In genomic region chr5:174287761-174288160, GRCh38 we compare ENCODE assay signal across 24 cellular contexts.
DNase-seq lines count a peak whose midpoint lies in the region; ATAC-seq, FAIRE-seq and TF ChIP-seq lines count a peak whose summit lies in the region.
"Had no signal": no experiment of that assay in that cellular context is flagged by ENCODE, and none has a peak within 500 bp of the region (broad histone marks: within the 10 kb centered on the region; RNA-seq: fewer than 3 reads in every experiment).

No MANE protein-coding gene starts in this region.

- no peak overlapping the region for H3K4me3 ChIP-seq in GM12878
- no peak overlapping the region for H3K4me3 ChIP-seq in esophagus muscularis mucosa
- H3K4me3 ChIP-seq: BLaER1 treated with 17β-estradiol and CSF1 and Interleukin-3, amounts not matched to agents 10 nM and 100 nM had no signal

- no peak for FAIRE-seq in GM12878 (lab: Jason Lieb, UNC)
- FAIRE-seq: A204.1, GM12891 had no signal

- SMC1A ChIA-PET in GM12878 (lab: Charles Lee; ENCODE audit: uncharacterized antibody, unreplicated experiment), result interaction anchor here (1.0 to 1.6 kb wide), 4 partner anchors 9 to 19 kb away, joined by 3 to 8 read pairs (median 4); no protein-coding TSS in a partner anchor

- TF ChIP-seq CTCF in GM12878 (IDR thresholded peaks at IDR 0.05 in 2 of 3, conservative IDR thresholded peaks at IDR 0.05 in 1 of 3; ENCODE audit: control insufficient read depth in 2 of 3, extremely low read depth in 1 of 3, insufficient read depth in 1 of 3, low read depth in 3 of 3, low read length in 3 of 3) (no peak), esophagus muscularis mucosa (IDR thresholded peaks at IDR 0.05) (no peak)

- POLR2A ChIA-PET in GM12878 (lab: Charles Lee), result interaction anchor here (0.8 kb wide), 1 partner anchor 14 kb away, joined by 3 read pairs; no protein-coding TSS in a partner anchor

- no peak overlapping the region for H2AFZ ChIP-seq in GM12878 (ENCODE audit: control insufficient read depth, low read depth, low read length)

- TF ChIP-seq EP300 in GM12878 (IDR thresholded peaks at IDR 0.05; ENCODE audit: borderline replicate concordance in 1 of 2, control insufficient read depth in 1 of 2, low read depth in 2 of 2, low read length in 2 of 2) (no peak), esophagus muscularis mucosa (IDR thresholded peaks at IDR 0.05) (no peak)

- no peaks in the 10 kb centered on the region for H3K79me2 ChIP-seq in GM12878 (ENCODE audit: control insufficient read depth, insufficient read depth, low read length)

- TF ChIP-seq RAD21 in GM12878 (IDR thresholded peaks at IDR 0.05; ENCODE audit: insufficient read depth, low read depth, low read length), result no peak

- in situ Hi-C loops in GM12878 (cut with MboI), result no loop called here

- H3K9me3 ChIP-seq in GM12878 (replicated peaks; ENCODE audit: control insufficient read depth, insufficient read depth, low read length) (no peaks in the 10 kb centered on the region; the same call in 2 of the 3 replicates), esophagus muscularis mucosa (peaks cover 0 to 6% (median 0%) of the 10 kb centered on the region in 4 donors)

- 38% methylated on average over 4 of the region's 4 CpGs for WGBS in GM12878 (ENCODE audit: insufficient coverage, insufficient replicate concordance, low lambda C conversion rate, missing lambda C conversion rate)
- 89% methylated on average over 4 of the region's 4 CpGs for WGBS in esophagus muscularis mucosa

- peaks cover 5% of the 10 kb centered on the region for H3K9me3 Mint-ChIP-seq in stimulated activated effector memory CD8-positive, alpha-beta T cell treated with anti-CD3 and anti-CD28 coated beads, Interleukin-12 subunit alpha, Interleukin-12 subunit beta, amount 100 ng/mL, for 72 hours
- H3K9me3 Mint-ChIP-seq: CD8-positive, alpha-beta T cell had no signal

- H4K20me1 ChIP-seq in GM12878 (ENCODE audit: control insufficient read depth, insufficient read depth), result no peaks in the 10 kb centered on the region
- H4K20me1 ChIP-seq: BLaER1 treated with 17β-estradiol and CSF1 and Interleukin-3, amounts not matched to agents 10 nM and 100 nM had no signal

- H3K4me2 ChIP-seq in GM12878 (ENCODE audit: control insufficient read depth, insufficient read depth), result no peak overlapping the region
- H3K4me2 ChIP-seq: BLaER1 treated with 17β-estradiol and CSF1 and Interleukin-3, amounts not matched to agents 10 nM and 100 nM had no signal

- intact Hi-C loops in GM12878 (cut with micrococcal nuclease; ENCODE audit: unreplicated experiment), result no loop called here
- intact Hi-C loops in esophagus muscularis mucosa (cut with DNase I), result no loop called here

- no peaks in the 10 kb centered on the region for H3K36me3 Mint-ChIP-seq in stimulated activated effector memory CD8-positive, alpha-beta T cell treated with anti-CD3 and anti-CD28 coated beads, Interleukin-12 subunit alpha, Interleukin-12 subunit beta, amount 100 ng/mL, for 72 hours
- H3K36me3 Mint-ChIP-seq: CD8-positive, alpha-beta T cell had no signal

- CTCF ChIA-PET in GM12878 (lab: Yijun Ruan, JAX), result no interaction called here

- no peak overlapping the region for H3K9ac ChIP-seq in GM12878 (ENCODE audit: control insufficient read depth, insufficient read depth, low read length)
- H3K9ac ChIP-seq: BLaER1 treated with 17β-estradiol and CSF1 and Interleukin-3, amounts not matched to agents 10 nM and 100 nM had no signal

- DNase-seq in RPMI7951 (ENCODE audit: low read depth) (peak; percentile 5), GM12878 (ENCODE audit: low read depth, low spot score) (no peak), esophagus muscularis mucosa (ENCODE audit: extremely low spot score) (peak; percentile 77), islet precursor cell (peak; percentile 21), COR-L47 (lab: John Stamatoyannopoulos, UW) (no peak)
- no peak for DNase-seq in stimulated activated effector memory CD8-positive, alpha-beta T cell treated with anti-CD3 and anti-CD28 coated beads, Interleukin-12 subunit alpha, Interleukin-12 subunit beta, amount 100 ng/mL, for 72 hours (ENCODE audit: low spot score in 2 of 2)
- DNase-seq: 8988T; AML-193; CD4-positive, alpha-beta T cell; CD8-positive, alpha-beta T cell; DMS 273 treated with DMSO at 0.1 percent for 48 hours; DMS153; DMS53; DMS79; DND-41; EL; GDM1 had no signal

- H3K27me3 ChIP-seq in GM12878 (replicated peaks in 1 of 2; ENCODE audit: control insufficient read depth in 2 of 2, insufficient read depth in 2 of 2, low read length in 1 of 2) (no peaks in the 10 kb centered on the region), esophagus muscularis mucosa (peaks cover 0 to 7% (median 0%) of the 10 kb centered on the region in 4 donors)
- H3K27me3 ChIP-seq: BLaER1 treated with 17β-estradiol and CSF1 and Interleukin-3, amounts not matched to agents 10 nM and 100 nM had no signal

- no peak for ATAC-seq in GM12878
- ATAC-seq in HG02678 (IDR thresholded peaks at IDR 0.05; ENCODE audit: unreplicated experiment), result no peak
- no peak for ATAC-seq in GM19395 (IDR thresholded peaks at IDR 0.05; ENCODE audit: unreplicated experiment)
- no peak for ATAC-seq in stimulated activated effector memory CD8-positive, alpha-beta T cell treated with anti-CD3 and anti-CD28 coated beads, Interleukin-12 subunit alpha, Interleukin-12 subunit beta, amount 100 ng/mL, for 72 hours
- ATAC-seq: CD8-positive, alpha-beta T cell had no signal

- H3K4me1 Mint-ChIP-seq in stimulated activated effector memory CD8-positive, alpha-beta T cell treated with anti-CD3 and anti-CD28 coated beads, Interleukin-12 subunit alpha, Interleukin-12 subunit beta, amount 100 ng/mL, for 72 hours, result no peaks in the 10 kb centered on the region
- H3K4me1 Mint-ChIP-seq: B cell had no signal

- no peak overlapping the region for H3K4me3 Mint-ChIP-seq in stimulated activated effector memory CD8-positive, alpha-beta T cell treated with anti-CD3 and anti-CD28 coated beads, Interleukin-12 subunit alpha, Interleukin-12 subunit beta, amount 100 ng/mL, for 72 hours
- H3K4me3 Mint-ChIP-seq: B cell; CD4-positive, alpha-beta T cell; CD8-positive, alpha-beta T cell had no signal

- TF ChIP-seq POLR2A in GM12878 (IDR thresholded peaks at IDR 0.05; ENCODE audit: low read depth, low read length) (no peak), esophagus muscularis mucosa (IDR thresholded peaks at IDR 0.05; ENCODE audit: low read depth) (no peak)

- no peak overlapping the region for H3K27ac Mint-ChIP-seq in stimulated activated effector memory CD8-positive, alpha-beta T cell treated with anti-CD3 and anti-CD28 coated beads, Interleukin-12 subunit alpha, Interleukin-12 subunit beta, amount 100 ng/mL, for 72 hours
- H3K27ac Mint-ChIP-seq: B cell; CD4-positive, alpha-beta T cell; CD8-positive, alpha-beta T cell had no signal

- H3K4me1 ChIP-seq in GM12878 (ENCODE audit: control insufficient read depth, insufficient read depth, low read length) (peaks cover 15% of the 10 kb centered on the region; the same call in 1 of the 2 replicates), esophagus muscularis mucosa (no peaks in the 10 kb centered on the region)
- H3K4me1 ChIP-seq: BLaER1 treated with 17β-estradiol and CSF1 and Interleukin-3, amounts not matched to agents 10 nM and 100 nM had no signal

- RAD21 ChIA-PET in GM12878 (lab: Charles Lee; ENCODE audit: unreplicated experiment), result no interaction called here

- H3K36me3 ChIP-seq in GM12878 (ENCODE audit: control insufficient read depth in 2 of 2, insufficient read depth in 2 of 2, low read length in 1 of 2) (no peaks in the 10 kb centered on the region), esophagus muscularis mucosa (no peaks in the 10 kb centered on the region)
- H3K36me3 ChIP-seq: BLaER1 treated with 17β-estradiol and CSF1 and Interleukin-3, amounts not matched to agents 10 nM and 100 nM had no signal

- BruUV-seq in GM12878 (replicated peaks; lab: Mats Ljungman, UMichigan), result no TSS peak

- H3K27ac ChIP-seq in GM12878 (ENCODE audit: control insufficient read depth, insufficient read depth) (no peak overlapping the region), esophagus muscularis mucosa (replicated peaks in 1 of 4) (no peak overlapping the region)
- H3K27ac ChIP-seq: BLaER1 treated with 17β-estradiol and CSF1 and Interleukin-3, amounts not matched to agents 10 nM and 100 nM; C4-2B had no signal

TF ChIP-seq in GM12878, 131 proteins besides CTCF, POLR2A, EP300 and RAD21:
- TF ChIP-seq HDGF (IDR thresholded peaks at IDR 0.05) (no peak), RAD51 (IDR thresholded peaks at IDR 0.05) (peak; percentile 57; the same call in 1 of the 2 replicates)

Comparison
In these comparisons a context has a peak if more than half of its experiments do, and no peak if none do; other contexts are left out.
1. DNase-seq: peak in RPMI7951 (single experiment), esophagus muscularis mucosa (single experiment) and islet precursor cell (single experiment); none in GM12878 (single experiment), COR-L47 (single experiment) and stimulated activated effector memory CD8-positive, alpha-beta T cell treated with anti-CD3 and anti-CD28 coated beads, Interleukin-12 subunit alpha, Interleukin-12 subunit beta, amount 100 ng/mL, for 72 hours (0 of 2).